ENCODE assay signal across 24 cellular contexts in the genomic region with DNA sequence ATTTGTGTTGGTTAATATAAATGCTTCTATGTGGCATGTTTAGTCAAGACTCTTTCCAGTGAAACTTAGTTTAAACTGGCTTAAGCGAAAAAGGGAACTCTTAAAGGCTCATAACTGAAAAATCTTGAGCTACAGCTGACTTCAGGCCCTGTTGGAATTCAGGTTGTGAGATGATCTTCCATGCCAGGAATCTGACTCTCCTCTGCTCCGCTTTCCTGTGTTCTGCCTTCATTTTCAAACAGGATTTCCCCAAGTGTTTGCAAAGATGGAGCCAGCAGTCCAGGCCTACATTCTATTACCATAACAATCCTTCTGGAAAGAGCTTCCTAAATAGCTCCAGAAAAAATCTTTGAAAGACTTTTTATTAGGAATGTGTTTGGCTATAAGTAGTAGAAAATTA.
DNase-seq lines count a peak whose midpoint lies in the region; ATAC-seq, FAIRE-seq and TF ChIP-seq lines count a peak whose summit lies in the region.
"Had no signal": no experiment of that assay in that cellular context is flagged by ENCODE, and none has a peak within 500 bp of the region (broad histone marks: within the 10 kb centered on the region; RNA-seq: fewer than 3 reads in every experiment).

No MANE protein-coding gene starts in this region.

- H3K79me2 ChIP-seq in astrocyte (ENCODE audit: insufficient read depth, low read length): no peaks in the 10 kb centered on the region
- no peaks in the 10 kb centered on the region for H3K79me2 ChIP-seq in endothelial cell of umbilical vein (ENCODE audit: control insufficient read depth, insufficient read depth, low read length)

- peaks cover 9% of the 10 kb centered on the region for H3K36me3 Mint-ChIP-seq in astrocyte (ENCODE audit: low read depth, unreplicated experiment)

- no peak overlapping the region for H3K27ac ChIP-seq in astrocyte (ENCODE audit: low read depth, low read length)
- H3K27ac ChIP-seq in endothelial cell of umbilical vein (ENCODE audit: insufficient read depth, low read depth, low read length): no peak overlapping the region
- no peak overlapping the region for H3K27ac ChIP-seq in body of pancreas
- H3K27ac ChIP-seq in tibial artery: no peak overlapping the region
- H3K27ac ChIP-seq: SJCRH30 had no signal

- intact Hi-C loops in endothelial cell of umbilical vein (cut with micrococcal nuclease) (no loop called here), body of pancreas (cut with DNase I) (no loop called here), tibial artery (cut with DNase I; ENCODE audit: low total_unique reads) (no loop called here)

- CTCF ChIA-PET in endothelial cell of umbilical vein (lab: Charles Lee): interaction anchor here (1.1 kb wide), 1 partner anchor 8 kb away, joined by 3 read pairs; no protein-coding TSS in a partner anchor

- no peaks in the 10 kb centered on the region for H3K9me1 ChIP-seq in endothelial cell of umbilical vein (replicated peaks; ENCODE audit: control insufficient read depth, extremely low read depth, insufficient read depth, low read length)

- H3K4me3 ChIP-seq in astrocyte (ENCODE audit: insufficient read depth, low read depth, low read length): no peak overlapping the region
- no peak overlapping the region for H3K4me3 ChIP-seq in endothelial cell of umbilical vein (replicated peaks in 1 of 3; ENCODE audit: insufficient read depth in 1 of 3, low read depth in 1 of 3, low read length in 3 of 3)
- no peak overlapping the region for H3K4me3 ChIP-seq in body of pancreas
- H3K4me3 ChIP-seq in tibial artery: no peak overlapping the region
- H3K4me3 ChIP-seq: SJCRH30 had no signal

- H3K27ac Mint-ChIP-seq in astrocyte (ENCODE audit: unreplicated experiment): peak overlapping the region; percentile 35
- H3K27ac Mint-ChIP-seq: CD4-positive, alpha-beta T cell had no signal

- TF ChIP-seq CTCF in astrocyte (IDR thresholded peaks at IDR 0.05; ENCODE audit: insufficient read depth, low read depth, low read length) (no peak), endothelial cell of umbilical vein (IDR thresholded peaks at IDR 0.05; ENCODE audit: extremely low read depth in 1 of 2, insufficient read depth in 1 of 2, low read depth in 1 of 2, low read length in 2 of 2) (no peak), body of pancreas (IDR thresholded peaks at IDR 0.05) (no peak), tibial artery (IDR thresholded peaks at IDR 0.05) (no peak)

- WGBS in body of pancreas, 2 donors: 88 to 98% methylated on average over 2 of the region's 2 CpGs

- DNase-seq in astrocyte (ENCODE audit: low read depth): no peak
- peak; percentile 73 for DNase-seq in endothelial cell of umbilical vein (ENCODE audit: low read depth, low spot score)
- DNase-seq in non-pigmented ciliary epithelial cell (ENCODE audit: low read depth): peak; percentile 24
- DNase-seq in RKO (ENCODE audit: low spot score): no peak
- DNase-seq in body of pancreas: no peak
- no peak for DNase-seq in SW480 (ENCODE audit: low spot score)
- DNase-seq in tibial artery: no peak
- DNase-seq: CD4-positive, alpha-beta T cell; COR-L47; DMS79; H7; HFFc6; KBM-7; MM.1S; NCI-H1092; NCI-H1436; NCI-H1930; NCI-H226; NCI-H510A treated with DMSO at 0.1 percent for 48 hours; NCI-H774; NK-92 treated with Interleukin-12 subunit alpha and Interleukin-12 subunit beta, amount 100 ng/mL, for 24 hours; SJCRH30 had no signal

- no peaks in the 10 kb centered on the region for H3K4me1 ChIP-seq in astrocyte (ENCODE audit: insufficient read depth, low read length)
- H3K4me1 ChIP-seq in endothelial cell of umbilical vein (ENCODE audit: control insufficient read depth, extremely low read depth, insufficient read depth, low read length): peaks cover 24% of the 10 kb centered on the region
- peaks cover 36% of the 10 kb centered on the region for H3K4me1 ChIP-seq in body of pancreas
- no peaks in the 10 kb centered on the region for H3K4me1 ChIP-seq in tibial artery
- H3K4me1 ChIP-seq: SJCRH30 had no signal

- H3K4me1 Mint-ChIP-seq in astrocyte (ENCODE audit: low read depth, unreplicated experiment): peaks cover 26% of the 10 kb centered on the region

- POLR2A ChIA-PET in endothelial cell of umbilical vein (lab: Charles Lee): no interaction called here

- dilution Hi-C loops in endothelial cell of umbilical vein (cut with MboI; ENCODE audit: extremely low pct_ligation_motif_present, low sequenced_read_pairs): no loop called here

- TF ChIP-seq POLR2A in endothelial cell of umbilical vein (IDR thresholded peaks at IDR 0.05; ENCODE audit: low read depth, low read length): no peak
- TF ChIP-seq POLR2A in body of pancreas (IDR thresholded peaks at IDR 0.05): no peak

- H4K20me1 ChIP-seq in astrocyte (ENCODE audit: insufficient read depth, low read length) (no peaks in the 10 kb centered on the region), endothelial cell of umbilical vein (replicated peaks; ENCODE audit: control insufficient read depth, extremely low read depth, insufficient read depth, low read length) (no peaks in the 10 kb centered on the region)

- ATAC-seq in body of pancreas: no peak
- ATAC-seq: HepG2, Panc1 had no signal

- no peaks in the 10 kb centered on the region for H3K27me3 ChIP-seq in astrocyte (ENCODE audit: insufficient read depth, low read length)
- H3K27me3 ChIP-seq in endothelial cell of umbilical vein (ENCODE audit: control insufficient read depth in 2 of 2, insufficient read depth in 2 of 2, low read length in 2 of 2): no peaks in the 10 kb centered on the region
- H3K27me3 ChIP-seq in body of pancreas: no peaks in the 10 kb centered on the region
- no peaks in the 10 kb centered on the region for H3K27me3 ChIP-seq in tibial artery
- H3K27me3 ChIP-seq: SJCRH30 had no signal

- H3K9me3 ChIP-seq in astrocyte (ENCODE audit: insufficient read depth, low read depth, low read length) (no peaks in the 10 kb centered on the region), endothelial cell of umbilical vein (replicated peaks; ENCODE audit: control insufficient read depth, insufficient read depth, low read length) (no peaks in the 10 kb centered on the region), body of pancreas (no peaks in the 10 kb centered on the region), tibial artery (no peaks in the 10 kb centered on the region)
- H3K9me3 ChIP-seq: SJCRH30 had no signal

- H3K9ac ChIP-seq in astrocyte (ENCODE audit: low read length) (no peak overlapping the region), endothelial cell of umbilical vein (replicated peaks; ENCODE audit: extremely low read depth, insufficient read depth, low read length) (no peak overlapping the region)

- H2AFZ ChIP-seq in astrocyte (ENCODE audit: low read depth, low read length) (no peak overlapping the region), endothelial cell of umbilical vein (ENCODE audit: low read depth, low read length) (no peak overlapping the region)

- no peaks in the 10 kb centered on the region for H3K9me3 Mint-ChIP-seq in astrocyte (ENCODE audit: unreplicated experiment)
- H3K9me3 Mint-ChIP-seq: CD4-positive, alpha-beta T cell; HFFc6 had no signal

- H3K27me3 Mint-ChIP-seq in astrocyte (ENCODE audit: low read depth, unreplicated experiment): no peaks in the 10 kb centered on the region
- H3K27me3 Mint-ChIP-seq: CD4-positive, alpha-beta T cell had no signal

- no peak overlapping the region for H3K4me3 Mint-ChIP-seq in astrocyte (ENCODE audit: unreplicated experiment)
- H3K4me3 Mint-ChIP-seq: CD4-positive, alpha-beta T cell; HFFc6 had no signal

- no TSS peak for BruUV-seq in endothelial cell of umbilical vein (replicated peaks; lab: Mats Ljungman, UMichigan)

- no peak overlapping the region for H3K4me2 ChIP-seq in astrocyte (ENCODE audit: low read length)
- no peak overlapping the region for H3K4me2 ChIP-seq in endothelial cell of umbilical vein (ENCODE audit: insufficient read depth, low read length)

- FAIRE-seq in astrocyte (lab: Jason Lieb, UNC) (no peak), endothelial cell of umbilical vein (lab: Jason Lieb, UNC) (peak; percentile 67)
- FAIRE-seq: HepG2 had no signal

- peaks cover 14% of the 10 kb centered on the region for H3K36me3 ChIP-seq in astrocyte (ENCODE audit: insufficient read depth, low read length)
- H3K36me3 ChIP-seq in endothelial cell of umbilical vein (ENCODE audit: control insufficient read depth in 2 of 2, extremely low read depth in 1 of 2, insufficient read depth in 2 of 2, low read length in 2 of 2): no peaks in the 10 kb centered on the region
- H3K36me3 ChIP-seq in body of pancreas (replicated peaks in 1 of 2; ENCODE audit: insufficient read depth in 1 of 2, low read depth in 2 of 2): no peaks in the 10 kb centered on the region
- H3K36me3 ChIP-seq in tibial artery: peaks cover 3 to 27% (median 22%) of the 10 kb centered on the region in 3 donors

TF ChIP-seq in endothelial cell of umbilical vein, 7 proteins besides CTCF, POLR2A, EP300 and RAD21:
- TF ChIP-seq EZH2 (IDR thresholded peaks at IDR 0.05; ENCODE audit: borderline replicate concordance, low read depth, low read length, severe bottlenecking): no peak
- no peak for TF ChIP-seq POLR2AphosphoS5 (IDR thresholded peaks at IDR 0.05; ENCODE audit: insufficient read depth, low read depth, low read length)
- TF ChIP-seq FOS (IDR thresholded peaks at IDR 0.05; ENCODE audit: borderline replicate concordance, insufficient read depth, low read length): no peak
- no peak for TF ChIP-seq JUN (IDR thresholded peaks at IDR 0.05; ENCODE audit: borderline replicate concordance, insufficient read depth, insufficient read length, low read depth)
- TF ChIP-seq, protein P1, sequence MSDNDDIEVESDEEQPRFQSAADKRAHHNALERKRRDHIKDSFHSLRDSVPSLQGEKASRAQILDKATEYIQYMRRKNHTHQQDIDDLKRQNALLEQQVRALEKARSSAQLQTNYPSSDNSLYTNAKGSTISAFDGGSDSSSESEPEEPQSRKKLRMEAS (IDR thresholded peaks at IDR 0.05; ENCODE audit: insufficient read depth, insufficient read length): no peak
- no peak for TF ChIP-seq GATA2 (IDR thresholded peaks at IDR 0.05; ENCODE audit: insufficient read depth, insufficient read length, low read depth, low read length)
- no peak for TF ChIP-seq MYC (IDR thresholded peaks at IDR 0.05; ENCODE audit: low read depth, low read length)

Comparison
In these comparisons a context has a peak if more than half of its experiments do, and no peak if none do; other contexts are left out.
1. DNase-seq: peak in endothelial cell of umbilical vein (single experiment) and non-pigmented ciliary epithelial cell (single experiment); none in astrocyte (single experiment), RKO (single experiment), body of pancreas (0 of 4), SW480 (single experiment) and tibial artery (0 of 2).